Comparison of ENCODE assay signal across 1 cellular context in genomic region chr14:22564463-22564862, GRCh38.
TF ChIP-seq lines count a peak whose summit lies in the region.

No MANE protein-coding gene starts in this region.

TF ChIP-seq in GM12878, 131 proteins besides CTCF, POLR2A, EP300 and RAD21:
- TF ChIP-seq MAX (IDR thresholded peaks at IDR 0.05; ENCODE audit: low read depth, low read length) (no peak), POLR2AphosphoS5 (IDR thresholded peaks at IDR 0.05; ENCODE audit: low read length) (peak; percentile 46), FOS (IDR thresholded peaks at IDR 0.05; ENCODE audit: borderline replicate concordance, extremely low read depth, insufficient read length) (no peak), SMAD1 (IDR thresholded peaks at IDR 0.05; ENCODE audit: low read depth, partially characterized antibody) (peak; percentile 34), TCF12 (IDR thresholded peaks at IDR 0.05; ENCODE audit: low read depth, low read length) (no peak), SPI1 (IDR thresholded peaks at IDR 0.05; ENCODE audit: borderline replicate concordance, insufficient read depth, low read depth, low read length) (no peak), SIX5 (IDR thresholded peaks at IDR 0.05; ENCODE audit: low read depth, low read length, severe bottlenecking) (no peak), EED (IDR thresholded peaks at IDR 0.05; ENCODE audit: low read depth) (no peak), POLR2AphosphoS2 (IDR thresholded peaks at IDR 0.05; ENCODE audit: low read depth, low read length) (0 out of 2 replicates have a peak, but pooled peaks have one; percentile 38)
